Comparison of ENCODE assay signal across 9 cellular contexts in genomic region chr18:48222118-48222517, GRCh38.
DNase-seq lines count a peak whose midpoint lies in the region; ATAC-seq and TF ChIP-seq lines count a peak whose summit lies in the region.
"Had no signal": no experiment of that assay in that cellular context is flagged by ENCODE, and none has a peak within 500 bp of the region (broad histone marks: within the 10 kb centered on the region; RNA-seq: fewer than 3 reads in every experiment).

No MANE protein-coding gene starts in this region.

- ATAC-seq in GM21576 (IDR thresholded peaks at IDR 0.05; ENCODE audit: unreplicated experiment): peak; percentile 61
- peak; percentile 39 for ATAC-seq in activated CD8-positive, alpha-beta T cell treated with anti-CD3 and anti-CD28 coated beads, Interleukin-2, amount 10 ng/mL, durations not matched to agents 7 days and 5 days
- ATAC-seq in left lung: peak; percentile 53
- no peak for ATAC-seq in GM23338

- peaks cover 10% of the 10 kb centered on the region for H3K4me1 Mint-ChIP-seq in activated CD8-positive, alpha-beta T cell treated with anti-CD3 and anti-CD28 coated beads, Interleukin-2, amount 10 ng/mL, durations not matched to agents 7 days and 5 days (ENCODE audit: low read depth)
- peaks cover 6% of the 10 kb centered on the region; the same call in 1 of the 3 replicates for H3K4me1 Mint-ChIP-seq in GM23338
- H3K4me1 Mint-ChIP-seq: naive B cell had no signal

- no peaks in the 10 kb centered on the region for H3K36me3 Mint-ChIP-seq in activated CD8-positive, alpha-beta T cell treated with anti-CD3 and anti-CD28 coated beads, Interleukin-2, amount 10 ng/mL, durations not matched to agents 7 days and 5 days (ENCODE audit: low read depth)
- no peaks in the 10 kb centered on the region for H3K36me3 Mint-ChIP-seq in GM23338 (ENCODE audit: low read depth)
- H3K36me3 Mint-ChIP-seq: naive B cell had no signal

- H3K4me2 ChIP-seq in GM23338: no peak overlapping the region

- H3K9me2 ChIP-seq in GM23338 (ENCODE audit: insufficient read depth): no peaks in the 10 kb centered on the region

- H3K27ac Mint-ChIP-seq in activated CD8-positive, alpha-beta T cell treated with anti-CD3 and anti-CD28 coated beads, Interleukin-2, amount 10 ng/mL, durations not matched to agents 7 days and 5 days: no peak overlapping the region
- no peak overlapping the region for H3K27ac Mint-ChIP-seq in GM23338
- H3K27ac Mint-ChIP-seq: naive B cell had no signal

- no peaks in the 10 kb centered on the region for H3K79me2 ChIP-seq in GM23338 (replicated peaks; ENCODE audit: insufficient read depth)

- no peak overlapping the region for H3K4me3 Mint-ChIP-seq in activated CD8-positive, alpha-beta T cell treated with anti-CD3 and anti-CD28 coated beads, Interleukin-2, amount 10 ng/mL, durations not matched to agents 7 days and 5 days
- H3K4me3 Mint-ChIP-seq in GM23338: no peak overlapping the region
- H3K4me3 Mint-ChIP-seq: naive B cell had no signal

- H3K9me3 Mint-ChIP-seq in activated CD8-positive, alpha-beta T cell treated with anti-CD3 and anti-CD28 coated beads, Interleukin-2, amount 10 ng/mL, durations not matched to agents 7 days and 5 days (ENCODE audit: insufficient read depth): no peaks in the 10 kb centered on the region
- no peaks in the 10 kb centered on the region for H3K9me3 Mint-ChIP-seq in GM23338
- H3K9me3 Mint-ChIP-seq: naive B cell had no signal

- DNase-seq in CD1c-positive myeloid dendritic cell (ENCODE audit: extremely low spot score): peak; percentile 49
- DNase-seq in NCI-H1694 treated with DMSO at 0.1 percent for 48 hours (lab: John Stamatoyannopoulos, UW): peak; percentile 33
- DNase-seq in activated CD8-positive, alpha-beta T cell treated with anti-CD3 and anti-CD28 coated beads, Interleukin-2, amount 10 ng/mL, durations not matched to agents 7 days and 5 days: peak; percentile 33
- DNase-seq in left lung: no peak
- DNase-seq in ACHN: no peak
- DNase-seq in NCI-H1048 (lab: John Stamatoyannopoulos, UW): no peak
- DNase-seq in GM23338 (ENCODE audit: low spot score): no peak
- DNase-seq: naive B cell had no signal

- intact Hi-C loops in left lung (cut with DNase I): no loop called here

- H3K4me3 ChIP-seq in left lung (no peak overlapping the region), GM23338 (no peak overlapping the region)

- H3K27ac ChIP-seq in left lung (no peak overlapping the region), GM23338 (ENCODE audit: low read depth) (no peak overlapping the region)

- TF ChIP-seq CTCF in left lung (IDR thresholded peaks at IDR 0.05) (no peak), GM23338 (conservative IDR thresholded peaks at IDR 0.05; ENCODE audit: low read depth in 2 of 2) (no peak)

- H3K36me3 ChIP-seq in left lung (no peaks in the 10 kb centered on the region), GM23338 (ENCODE audit: insufficient read depth) (no peaks in the 10 kb centered on the region)

- H3K9me3 ChIP-seq in left lung: no peaks in the 10 kb centered on the region

- H3K27me3 Mint-ChIP-seq in activated CD8-positive, alpha-beta T cell treated with anti-CD3 and anti-CD28 coated beads, Interleukin-2, amount 10 ng/mL, durations not matched to agents 7 days and 5 days (ENCODE audit: low read depth): peaks cover 4% of the 10 kb centered on the region
- peaks cover 3% of the 10 kb centered on the region for H3K27me3 Mint-ChIP-seq in GM23338 (ENCODE audit: insufficient read depth, low read depth, poor library complexity)
- H3K27me3 Mint-ChIP-seq: naive B cell had no signal

- no peaks in the 10 kb centered on the region for H3K27me3 ChIP-seq in left lung
- no peaks in the 10 kb centered on the region for H3K27me3 ChIP-seq in GM23338 (ENCODE audit: insufficient read depth)

- CTCF ChIA-PET in activated CD8-positive, alpha-beta T cell treated with anti-CD3 and anti-CD28 coated beads, Interleukin-2, amount 10 ng/mL, durations not matched to agents 7 days and 5 days (lab: Charles Lee): no interaction called here

- no peak overlapping the region for H2AFZ ChIP-seq in GM23338

- H4K20me1 ChIP-seq in GM23338 (replicated peaks; ENCODE audit: insufficient read depth): no peaks in the 10 kb centered on the region

- in situ Hi-C loops in ACHN (cut with HindIII; ENCODE audit: low pct_ligation_motif_present, low pct_unique_long_range_greater_than_20kb, low sequenced_read_pairs): no loop called here

- peaks cover 0 to 3% of the 10 kb centered on the region in 2 donors for H3K4me1 ChIP-seq in left lung
- H3K4me1 ChIP-seq in GM23338 (ENCODE audit: insufficient read depth): no peaks in the 10 kb centered on the region

- POLR2A ChIA-PET in activated CD8-positive, alpha-beta T cell treated with anti-CD3 and anti-CD28 coated beads, Interleukin-2, amount 10 ng/mL, durations not matched to agents 7 days and 5 days (lab: Charles Lee): no interaction called here

- H3F3A ChIP-seq in GM23338 (replicated peaks; ENCODE audit: low read depth): no peaks in the 10 kb centered on the region

TF ChIP-seq in GM23338, 12 proteins besides CTCF, POLR2A, EP300 and RAD21:
- TF ChIP-seq STAT1 (IDR thresholded peaks at IDR 0.05; ENCODE audit: unreplicated experiment) (no peak), REST (IDR thresholded peaks at IDR 0.05; ENCODE audit: unreplicated experiment) (no peak), ZNF114 (CRISPR knock-in tag; IDR thresholded peaks at IDR 0.05) (no peak), EZH2 (IDR thresholded peaks at IDR 0.05; ENCODE audit: low read depth, unreplicated experiment) (no peak), CREB1 (CRISPR knock-in tag; IDR thresholded peaks at IDR 0.05; ENCODE audit: low read depth) (no peak)
TF ChIP-seq in GM23338: peak in this region for 0.

Comparison
In these comparisons a context has a peak if more than half of its experiments do, and no peak if none do; other contexts are left out.
1. DNase-seq: peak in CD1c-positive myeloid dendritic cell (single experiment), NCI-H1694 treated with DMSO at 0.1 percent for 48 hours (single experiment) and activated CD8-positive, alpha-beta T cell treated with anti-CD3 and anti-CD28 coated beads, Interleukin-2, amount 10 ng/mL, durations not matched to agents 7 days and 5 days (single experiment); none in left lung (0 of 2), ACHN (single experiment), NCI-H1048 (single experiment) and GM23338 (single experiment).